Comparison of ENCODE assay signal across 12 cellular contexts in the genomic region with DNA sequence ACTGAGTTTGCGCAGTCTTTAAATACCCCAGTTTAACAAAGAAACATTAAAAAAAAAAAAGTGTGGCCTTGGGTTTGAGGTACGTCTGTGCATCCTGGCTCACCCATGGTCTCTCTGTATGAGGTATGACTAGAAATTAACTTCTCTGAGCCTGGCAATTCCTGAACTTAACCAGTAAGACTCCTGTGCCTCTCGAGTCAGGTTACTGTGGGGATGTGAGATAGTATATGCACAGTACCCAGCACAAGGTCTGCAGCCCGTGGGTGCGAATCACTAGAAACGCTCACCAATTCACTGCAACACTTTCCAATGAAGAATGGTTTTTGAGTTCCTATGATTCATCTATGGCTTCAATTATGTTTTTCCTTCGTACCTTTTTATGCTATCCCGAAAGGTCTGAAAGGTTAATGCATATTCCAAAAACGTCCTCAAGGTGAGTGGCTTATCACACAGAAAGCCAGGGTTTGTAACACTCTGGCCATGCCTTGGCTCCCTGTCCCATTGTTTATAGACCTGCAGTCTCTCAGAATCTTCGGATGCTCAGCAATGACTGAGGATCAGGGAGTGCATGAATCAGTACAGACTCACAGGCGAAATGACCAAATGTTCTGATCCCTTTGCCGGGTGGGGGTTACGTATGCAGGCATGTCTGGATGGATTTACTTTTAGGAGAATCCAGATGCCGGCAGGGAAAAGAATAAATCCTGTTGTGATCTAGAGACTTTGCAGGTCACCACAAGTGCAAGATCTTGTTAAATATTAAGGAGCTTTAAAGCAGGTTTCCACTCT.
DNase-seq lines count a peak whose midpoint lies in the region; ATAC-seq lines count a peak whose summit lies in the region.
"Had no signal": no experiment of that assay in that cellular context is flagged by ENCODE, and none has a peak within 500 bp of the region (broad histone marks: within the 10 kb centered on the region; RNA-seq: fewer than 3 reads in every experiment).

No MANE protein-coding gene starts in this region.

- no peaks in the 10 kb centered on the region for H3K9me3 Mint-ChIP-seq in natural killer cell treated with Interleukin-12 subunit alpha and Interleukin-12 subunit beta and Interleukin-15 and Interleukin-18, amount 100 ng/mL, for 72 hours
- no peaks in the 10 kb centered on the region for H3K9me3 Mint-ChIP-seq in stimulated activated naive B cell treated with anti-CD40 and anti-IgM and Interleukin-4, amounts not matched to agents 10 μg/mL and 1 μg/mL and 100 μg/mL, for 72 hours
- H3K9me3 Mint-ChIP-seq: activated B cell treated with CpG ODN at 0.5 μM for 24 hours had no signal

- peak overlapping the region; percentile 25 for H3K27ac ChIP-seq in epithelial cell of prostate
- H3K27ac ChIP-seq: SK-N-MC had no signal

- no peaks in the 10 kb centered on the region for H3K27me3 Mint-ChIP-seq in natural killer cell treated with Interleukin-12 subunit alpha and Interleukin-12 subunit beta and Interleukin-15 and Interleukin-18, amount 100 ng/mL, for 72 hours
- no peaks in the 10 kb centered on the region for H3K27me3 Mint-ChIP-seq in stimulated activated naive B cell treated with anti-CD40 and anti-IgM and Interleukin-4, amounts not matched to agents 10 μg/mL and 1 μg/mL and 100 μg/mL, for 72 hours
- H3K27me3 Mint-ChIP-seq: activated B cell treated with CpG ODN at 0.5 μM for 24 hours had no signal

- H3K4me3 Mint-ChIP-seq in natural killer cell treated with Interleukin-12 subunit alpha and Interleukin-12 subunit beta and Interleukin-15 and Interleukin-18, amount 100 ng/mL, for 72 hours: peak overlapping the region; percentile 63
- no peak overlapping the region for H3K4me3 Mint-ChIP-seq in stimulated activated naive B cell treated with anti-CD40 and anti-IgM and Interleukin-4, amounts not matched to agents 10 μg/mL and 1 μg/mL and 100 μg/mL, for 72 hours
- H3K4me3 Mint-ChIP-seq: activated B cell treated with CpG ODN at 0.5 μM for 24 hours had no signal

- peak in 1 of 2 donors; percentile 25 for ATAC-seq in natural killer cell treated with Interleukin-12 subunit alpha and Interleukin-12 subunit beta and Interleukin-15 and Interleukin-18, amount 100 ng/mL, for 72 hours
- ATAC-seq in stimulated activated naive B cell treated with anti-CD40 and anti-IgM and Interleukin-4, amounts not matched to agents 10 μg/mL and 1 μg/mL and 100 μg/mL, for 72 hours (replicated peaks): no peak
- ATAC-seq in HG03520 (IDR thresholded peaks at IDR 0.05; ENCODE audit: unreplicated experiment): no peak

- peaks cover 4% of the 10 kb centered on the region for H3K36me3 Mint-ChIP-seq in natural killer cell treated with Interleukin-12 subunit alpha and Interleukin-12 subunit beta and Interleukin-15 and Interleukin-18, amount 100 ng/mL, for 72 hours
- H3K36me3 Mint-ChIP-seq in stimulated activated naive B cell treated with anti-CD40 and anti-IgM and Interleukin-4, amounts not matched to agents 10 μg/mL and 1 μg/mL and 100 μg/mL, for 72 hours: peaks cover 28 to 40% of the 10 kb centered on the region in 2 donors

- H3K4me1 Mint-ChIP-seq in natural killer cell treated with Interleukin-12 subunit alpha and Interleukin-12 subunit beta and Interleukin-15 and Interleukin-18, amount 100 ng/mL, for 72 hours (ENCODE audit: low read depth in 2 of 2): peaks cover 62 to 69% of the 10 kb centered on the region in 2 donors
- peaks cover 31 to 51% of the 10 kb centered on the region in 2 donors for H3K4me1 Mint-ChIP-seq in stimulated activated naive B cell treated with anti-CD40 and anti-IgM and Interleukin-4, amounts not matched to agents 10 μg/mL and 1 μg/mL and 100 μg/mL, for 72 hours

- DNase-seq in Daoy (ENCODE audit: low read depth): peak; percentile 14
- peak; percentile 36 for DNase-seq in M059J (ENCODE audit: low read depth)
- DNase-seq in epithelial cell of prostate (ENCODE audit: low read depth, low spot score): no peak
- DNase-seq in natural killer cell treated with Interleukin-12 subunit alpha and Interleukin-12 subunit beta and Interleukin-15 and Interleukin-18, amount 100 ng/mL, for 72 hours (ENCODE audit: low spot score): no peak
- no peak for DNase-seq in stimulated activated naive B cell treated with anti-CD40 and anti-IgM and Interleukin-4, amounts not matched to agents 10 μg/mL and 1 μg/mL and 100 μg/mL, for 72 hours
- no peak for DNase-seq in medulla oblongata (ENCODE audit: extremely low spot score)
- DNase-seq: activated B cell treated with CpG ODN at 0.5 μM for 24 hours, COR-L47, cortex of kidney, NCI-H1105 treated with DMSO at 0.1 percent for 48 hours had no signal

- H3K27ac Mint-ChIP-seq in natural killer cell treated with Interleukin-12 subunit alpha and Interleukin-12 subunit beta and Interleukin-15 and Interleukin-18, amount 100 ng/mL, for 72 hours: peak overlapping the region; percentile 78 to 87
- H3K27ac Mint-ChIP-seq in stimulated activated naive B cell treated with anti-CD40 and anti-IgM and Interleukin-4, amounts not matched to agents 10 μg/mL and 1 μg/mL and 100 μg/mL, for 72 hours: no peak overlapping the region
- H3K27ac Mint-ChIP-seq: activated B cell treated with CpG ODN at 0.5 μM for 24 hours had no signal

Comparison
In these comparisons a context has a peak if more than half of its experiments do, and no peak if none do; other contexts are left out.
1. DNase-seq: peak in Daoy (single experiment) and M059J (single experiment); none in epithelial cell of prostate (single experiment), natural killer cell treated with Interleukin-12 subunit alpha and Interleukin-12 subunit beta and Interleukin-15 and Interleukin-18, amount 100 ng/mL, for 72 hours (single experiment), stimulated activated naive B cell treated with anti-CD40 and anti-IgM and Interleukin-4, amounts not matched to agents 10 μg/mL and 1 μg/mL and 100 μg/mL, for 72 hours (single experiment) and medulla oblongata (single experiment).